8 cellular contexts compared by ENCODE assay signal in genomic region chr20:46011631-46012482, GRCh38. TPM values are rescaled to one million over a fixed set of nuclear protein-coding genes. Genes with fewer than 3 reads are reported as not detected.
DNase-seq lines count a peak whose midpoint lies in the region; ATAC-seq and TF ChIP-seq lines count a peak whose summit lies in the region.
"Had no signal": no experiment of that assay in that cellular context is flagged by ENCODE, and none has a peak within 500 bp of the region (broad histone marks: within the 10 kb centered on the region; RNA-seq: fewer than 3 reads in every experiment).

No MANE protein-coding gene starts in this region.

- DNase-seq in NCI-H82 (lab: John Stamatoyannopoulos, UW): peak; percentile 98
- peak; percentile 30 for DNase-seq in amniotic epithelial cell (ENCODE audit: low read depth)
- DNase-seq in kidney tubule cell (ENCODE audit: low spot score): peak; percentile 83
- no peak for DNase-seq in C1 segment of cervical spinal cord (lab: John Stamatoyannopoulos, UW)
- DNase-seq in vagina (ENCODE audit: extremely low spot score in 2 of 2): no peak

- ATAC-seq in HG02610 (IDR thresholded peaks at IDR 0.05; ENCODE audit: unreplicated experiment): no peak

- H3K9me3 ChIP-seq in vagina: no peaks in the 10 kb centered on the region

- peaks cover 14% of the 10 kb centered on the region for H3K4me1 ChIP-seq in vagina

- TF ChIP-seq CTCF in GM12875 (IDR thresholded peaks at IDR 0.05; ENCODE audit: borderline replicate concordance, insufficient read depth, low read depth, low read length): peak; percentile 51
- TF ChIP-seq CTCF in vagina (IDR thresholded peaks at IDR 0.05): no peak

- H3K4me3 ChIP-seq in GM12875 (ENCODE audit: low read depth, low read length) (no peak overlapping the region), vagina (no peak overlapping the region)

- H3K27ac ChIP-seq in vagina: no peak overlapping the region

- TF ChIP-seq POLR2A in vagina (IDR thresholded peaks at IDR 0.05): no peak

- intact Hi-C loops in vagina (cut with DNase I): no loop called here

- no peaks in the 10 kb centered on the region for H3K36me3 ChIP-seq in vagina

- H3K27me3 ChIP-seq in vagina: peaks cover 19% of the 10 kb centered on the region

RNA-seq across cellular contexts. Expression of gene MMP9, which starts 3.1 kb away (rescaled TPM):
- 1.7 TPM for total RNA-seq in vagina
- total RNA-seq: pulmonary artery endothelial cell had no signal

RNA-seq across cellular contexts. Expression of gene SLC12A5, which starts 17.2 kb away (rescaled TPM):
- not detected for total RNA-seq in vagina

RNA-seq across cellular contexts. Expression of gene ZNF335, which starts 39.9 kb away (rescaled TPM):
- 24.1 TPM for total RNA-seq in vagina

Comparison
In these comparisons a context has a peak if more than half of its experiments do, and no peak if none do; other contexts are left out.
1. DNase-seq: peak in NCI-H82 (single experiment), amniotic epithelial cell (single experiment) and kidney tubule cell (single experiment); none in C1 segment of cervical spinal cord (0 of 14) and vagina (0 of 2).